Comparison of ENCODE assay signal across 7 cellular contexts in genomic region chr9:136947955-136948510, GRCh38. TPM values are rescaled to one million over a fixed set of nuclear protein-coding genes. Genes with fewer than 3 reads are reported as not detected.
A peak's percentile ranks its signal among the peaks of the same experiment; 100 is the strongest.
DNase-seq lines count a peak whose midpoint lies in the region; ATAC-seq and TF ChIP-seq lines count a peak whose summit lies in the region.

No MANE protein-coding gene starts in this region.

- no peaks in the 10 kb centered on the region; the same call in 1 of the 2 replicates for H3K36me3 ChIP-seq in IMR-90 (ENCODE audit: control insufficient read depth, insufficient read depth, low read length)
- H3K36me3 ChIP-seq in stomach, result peaks cover 0 to 2% (median 2%) of the 10 kb centered on the region in 4 donors

- WGBS in IMR-90 (ENCODE audit: extremely low coverage in 2 of 2, insufficient read length in 1 of 2), 2 experiments, result 75% methylated on average over 2 of the region's 15 CpGs; no CpG with 5 or more reads in 1 of the 2 experiments
- WGBS in stomach, 5 donors, result 26 to 34% (median 31%) methylated on average over 7 to 15 of the region's 15 CpGs

- no peak overlapping the region for H4K5ac ChIP-seq in IMR-90 (ENCODE audit: low read depth, low read length)

- POLR2A ChIA-PET in IMR-90 (lab: Charles Lee; ENCODE audit: unreplicated experiment), result interaction anchor here (0.6 kb wide), 1 partner anchor 103 kb away, joined by 3 read pairs; no protein-coding TSS in a partner anchor

- peak overlapping the region; percentile 76 for H2AFZ ChIP-seq in IMR-90 (replicated peaks; ENCODE audit: low read length, poor library complexity)

- no peak overlapping the region for H3K14ac ChIP-seq in IMR-90 (replicated peaks; ENCODE audit: low read depth, low read length)

- no peak overlapping the region for H2BK20ac ChIP-seq in IMR-90 (ENCODE audit: low read depth, low read length)

- CTCF ChIA-PET in IMR-90 (lab: Yijun Ruan, JAX), result interaction anchor here (0.6 to 2.0 kb wide), 10 partner anchors 10 to 99 kb away, joined by 3 to 27 read pairs (median 4); no protein-coding TSS in a partner anchor

- peaks cover 10% of the 10 kb centered on the region for H4K20me1 ChIP-seq in IMR-90 (ENCODE audit: insufficient read depth, low read length)

- TF ChIP-seq CTCF in IMR-90 (conservative IDR thresholded peaks at IDR 0.05; ENCODE audit: low read depth, low read length), result peak; percentile 48
- peak in 5 of 7 experiments; percentile 20 to 45 (median 24) for TF ChIP-seq CTCF in stomach (IDR thresholded peaks at IDR 0.05)

- H3K27me3 ChIP-seq in IMR-90 (ENCODE audit: control insufficient read depth, insufficient read depth, low read length) (no peaks in the 10 kb centered on the region; the same call in 1 of the 2 replicates), stomach (no peaks in the 10 kb centered on the region)

- H3K4me3 ChIP-seq in IMR-90 (ENCODE audit: insufficient read depth, low read depth, low read length) (no peak overlapping the region), stomach (no peak overlapping the region)

- no peak overlapping the region for H3K4ac ChIP-seq in IMR-90 (ENCODE audit: low read depth, low read length)

- peaks cover 4% of the 10 kb centered on the region for H3K9me1 ChIP-seq in IMR-90 (ENCODE audit: insufficient read depth, low read length)

- H3K9me3 ChIP-seq in IMR-90 (ENCODE audit: control insufficient read depth, insufficient read depth, low read length) (no peaks in the 10 kb centered on the region), stomach (no peaks in the 10 kb centered on the region)

- no peak overlapping the region for H2BK120ac ChIP-seq in IMR-90 (ENCODE audit: low read depth, low read length)

- H3K56ac ChIP-seq in IMR-90 (ENCODE audit: extremely low read depth, insufficient read depth, low read length), result no peak overlapping the region

- H4K8ac ChIP-seq in IMR-90 (ENCODE audit: low read depth in 2 of 2, low read length in 2 of 2), result no peak overlapping the region

- no peak overlapping the region for H3K18ac ChIP-seq in IMR-90 (ENCODE audit: low read depth, low read length)

- H2BK15ac ChIP-seq in IMR-90 (ENCODE audit: low read depth, low read length), result no peak overlapping the region

- no peak overlapping the region for H4K91ac ChIP-seq in IMR-90 (ENCODE audit: insufficient read depth, low read depth, low read length)

- DNase-seq in Daoy (ENCODE audit: low read depth) (peak; percentile 67), IMR-90 (peak; percentile 4), iPS-NIHi11 (ENCODE audit: low spot score) (peak; percentile 57), stomach (peak; percentile 60)

- intact Hi-C loops in IMR-90 (cut with micrococcal nuclease), result loop anchor here (1.0 kb wide), 1 partner anchor 87 kb away; no protein-coding TSS in a partner anchor
- intact Hi-C loops in stomach (cut with DNase I; ENCODE audit: low total_unique reads), result loop anchor here (10.0 kb wide), 1 partner anchor 93 kb away; the partner anchor contains the start of gene MAMDC4

- no peak overlapping the region for H3K4me2 ChIP-seq in IMR-90 (ENCODE audit: low read depth, low read length)

- no peak for TF ChIP-seq POLR2A in IMR-90 (IDR thresholded peaks at IDR 0.05; ENCODE audit: low read depth, low read length)
- TF ChIP-seq POLR2A in stomach (IDR thresholded peaks at IDR 0.05), result no peak

- H3K4me1 ChIP-seq in IMR-90 (ENCODE audit: control insufficient read depth, insufficient read depth, low read length) (peaks cover 4% of the 10 kb centered on the region), stomach (peaks cover 40 to 69% (median 67%) of the 10 kb centered on the region in 4 donors)

- H3K27ac ChIP-seq in IMR-90 (ENCODE audit: insufficient read depth, low read length) (no peak overlapping the region), angular gyrus (ENCODE audit: low read depth, low read length) (peak overlapping the region; percentile 90), stomach (peak overlapping the region in 4 of 5 donors; percentile 4 to 42 (median 35))

- BruUV-seq in IMR-90 (replicated peaks; lab: Mats Ljungman, UMichigan), result no TSS peak

- dilution Hi-C loops in IMR-90 (cut with HindIII; ENCODE audit: low sequenced_read_pairs, unreplicated experiment), result no loop called here

- no peak for TF ChIP-seq EP300 in stomach (IDR thresholded peaks at IDR 0.05)

- no peak overlapping the region for H3K9ac ChIP-seq in IMR-90 (ENCODE audit: low read depth, low read length)

- TF ChIP-seq RAD21 in IMR-90 (IDR thresholded peaks at IDR 0.05; ENCODE audit: low read length), result peak; percentile 53

- no peak overlapping the region for H3K23ac ChIP-seq in IMR-90 (ENCODE audit: low read depth, low read length)

- peak overlapping the region; percentile 35; the same call in 1 of the 2 replicates for H2AK5ac ChIP-seq in IMR-90 (ENCODE audit: low read depth, low read length)

- ATAC-seq in IMR-90 (ENCODE audit: low read depth), result no peak
- ATAC-seq in GM21723 (IDR thresholded peaks at IDR 0.05; ENCODE audit: unreplicated experiment), result no peak
- no peak for ATAC-seq in HG03039 (IDR thresholded peaks at IDR 0.05; ENCODE audit: unreplicated experiment)

- H3K79me1 ChIP-seq in IMR-90 (ENCODE audit: low read depth in 1 of 2, low read length in 2 of 2), result peaks cover 0 to 15% of the 10 kb centered on the region in 2 experiments; a peak in 3 of 4 replicates

- H2AK9ac ChIP-seq in IMR-90 (replicated peaks; ENCODE audit: low read depth, low read length, poor library complexity), result peak overlapping the region; percentile 78

- in situ Hi-C loops in IMR-90 (cut with MboI; ENCODE audit: low sequenced_read_pairs), result no loop called here

- H2BK5ac ChIP-seq in IMR-90 (ENCODE audit: low read depth, low read length, poor library complexity, severe bottlenecking), result no peak overlapping the region

TF ChIP-seq in IMR-90, 13 proteins besides CTCF, POLR2A, EP300 and RAD21:
- TF ChIP-seq SMC3 (IDR thresholded peaks at IDR 0.05; ENCODE audit: low read depth, low read length) (peak; percentile 41), RFX5 (IDR thresholded peaks at IDR 0.05; ENCODE audit: low read depth, low read length) (no peak)
TF ChIP-seq in IMR-90: peak in this region for 1.

RNA-seq across cellular contexts. Expression of gene C8G, which starts 3.0 kb away (rescaled TPM):
- total RNA-seq in Daoy (2014; rRNA removed; shearing (Covaris generic)), result 1.2 TPM in 1 of 2 replicates, not detected in the other
- total RNA-seq in IMR-90 (2012; rRNA removed) (not detected in 2 replicates), stomach (not detected)
- polyA plus RNA-seq in IMR-90 (2012; rRNA removed) (0.37 and 0.80 TPM in 2 replicates), stomach (1 to 10 TPM in 2 of 3 donors, not detected in 1; 2.3 to 5.5 TPM)
- 0.35 TPM in 1 of 2 replicates, not detected in the other for polyA plus RNA-seq in IMR-90 (2012; cell fraction: cytosol; rRNA removed)
- 3.0 and 9.7 TPM in 2 replicates for polyA plus RNA-seq in IMR-90 (2012; cell fraction: nucleus; rRNA removed; ENCODE audit: low replicate concordance)

RNA-seq across cellular contexts. Expression of gene FBXW5, which starts 3.5 kb away (rescaled TPM):
- 98.8 and 99.2 TPM in 2 replicates for total RNA-seq in Daoy (2014; rRNA removed; shearing (Covaris generic))
- 65.1 and 72.2 TPM in 2 replicates for total RNA-seq in IMR-90 (2012; rRNA removed)
- polyA plus RNA-seq in IMR-90 (2012; rRNA removed), result 80.2 and 95.4 TPM in 2 replicates
- polyA plus RNA-seq in IMR-90 (2012; cell fraction: cytosol; rRNA removed), result 49.2 and 116 TPM in 2 replicates
- polyA plus RNA-seq in IMR-90 (2012; cell fraction: nucleus; rRNA removed; ENCODE audit: low replicate concordance), result 316 and 1,080 TPM in 2 replicates
- total RNA-seq in stomach, result 100 to 1,000 TPM in 4 of 5 donors, 10 to 100 TPM in 1; 47.7 to 435 (median 174) TPM
- 100 to 1,000 TPM in 2 of 3 donors, 10 to 100 TPM in 1; 91.0 to 109 (median 102) TPM for polyA plus RNA-seq in stomach

RNA-seq across cellular contexts. Expression of gene LCN12, which starts 4.0 kb away (rescaled TPM):
- total RNA-seq in Daoy (2014; rRNA removed; shearing (Covaris generic)), result not detected in 2 replicates
- not detected in 2 replicates for total RNA-seq in IMR-90 (2012; rRNA removed)
- polyA plus RNA-seq in IMR-90 (2012; rRNA removed), result 0.12 TPM in 1 of 2 replicates, not detected in the other
- polyA plus RNA-seq in IMR-90 (2012; cell fraction: cytosol; rRNA removed), result not detected in 2 replicates
- polyA plus RNA-seq in IMR-90 (2012; cell fraction: nucleus; rRNA removed; ENCODE audit: low replicate concordance), result 1.7 and 4.3 TPM in 2 replicates
- 1 to 10 TPM in 1 of 5 donors, under 1 TPM in 1, not detected in 3; 0.73 to 2.2 TPM for total RNA-seq in stomach
- polyA plus RNA-seq in stomach, result 1 to 10 TPM; 2.3 to 6.3 (median 3.1) TPM

RNA-seq across cellular contexts. Expression of gene PTGDS, which starts 29.3 kb away (rescaled TPM):
- not detected in 2 replicates for total RNA-seq in Daoy (2014; rRNA removed; shearing (Covaris generic))
- total RNA-seq in IMR-90 (2012; rRNA removed) (not detected in 2 replicates), stomach (10 to 100 TPM in 4 of 5 donors, 1 to 10 TPM in 1; 2.3 to 34.9 (median 30.4) TPM)
- polyA plus RNA-seq in IMR-90 (2012; rRNA removed) (0.87 and 1.2 TPM in 2 replicates), stomach (10 to 100 TPM; 18.6 to 64.4 (median 37.3) TPM)
- polyA plus RNA-seq in IMR-90 (2012; cell fraction: cytosol; rRNA removed), result 3.1 and 4.8 TPM in 2 replicates
- polyA plus RNA-seq in IMR-90 (2012; cell fraction: nucleus; rRNA removed; ENCODE audit: low replicate concordance), result 6.0 and 7.3 TPM in 2 replicates

RNA-seq across cellular contexts. Expression of gene LCNL1, which starts 34.8 kb away (rescaled TPM):
- total RNA-seq in Daoy (2014; rRNA removed; shearing (Covaris generic)), result not detected in 2 replicates
- total RNA-seq in IMR-90 (2012; rRNA removed) (not detected in 2 replicates), stomach (not detected)
- polyA plus RNA-seq in IMR-90 (2012; rRNA removed) (0.13 and 0.15 TPM in 2 replicates), stomach (under 1 TPM in 2 of 3 donors, not detected in 1; 0.19 to 0.25 TPM)
- 0.04 TPM in 1 of 2 replicates, not detected in the other for polyA plus RNA-seq in IMR-90 (2012; cell fraction: cytosol; rRNA removed)
- 2.4 and 4.0 TPM in 2 replicates for polyA plus RNA-seq in IMR-90 (2012; cell fraction: nucleus; rRNA removed; ENCODE audit: low replicate concordance)

Comparison
In these comparisons a context has a peak if more than half of its experiments do, and no peak if none do; other contexts are left out.
1. DNase-seq: peak in every context shown above with its lines; median percentile 67 in Daoy; 60 in stomach; 57 in iPS-NIHi11; 4 in IMR-90.